14 cellular contexts compared by ENCODE assay signal in the genomic region with DNA sequence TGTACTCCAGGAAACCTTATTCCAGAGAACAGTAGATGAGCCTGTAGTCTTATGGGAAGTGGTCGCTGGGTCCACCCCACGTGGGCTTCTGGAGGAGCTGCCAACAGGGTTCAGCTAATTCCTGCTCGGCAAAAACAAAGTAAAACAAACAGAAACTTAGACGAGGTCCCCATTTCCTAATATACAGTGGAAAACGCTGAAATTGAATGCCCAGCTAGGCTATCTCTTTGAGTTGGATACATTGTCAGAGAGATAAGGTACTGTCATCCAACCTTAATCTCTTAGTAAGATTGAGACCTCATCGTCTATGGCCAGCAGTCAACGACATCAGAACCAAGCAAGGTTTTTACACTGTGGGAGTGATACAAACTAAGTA. TPM values are rescaled to one million over a fixed set of nuclear protein-coding genes. Genes with fewer than 3 reads are reported as not detected.
DNase-seq lines count a peak whose midpoint lies in the region; ATAC-seq and TF ChIP-seq lines count a peak whose summit lies in the region.
"Had no signal": no experiment of that assay in that cellular context is flagged by ENCODE, and none has a peak within 500 bp of the region (broad histone marks: within the 10 kb centered on the region; RNA-seq: fewer than 3 reads in every experiment).

No MANE protein-coding gene starts in this region.

- no peaks in the 10 kb centered on the region for H3K9me3 ChIP-seq in SK-N-MC (ENCODE audit: low read depth, low read length)
- H3K9me3 ChIP-seq: MG63 had no signal

- intact Hi-C loops in activated CD8-positive, alpha-beta T cell treated with anti-CD3 and anti-CD28 coated beads for 36 hours (cut with micrococcal nuclease), result loop anchor here (5.0 kb wide), 1 partner anchor 43 kb away; no protein-coding TSS in a partner anchor

- ATAC-seq in activated CD8-positive, alpha-beta T cell treated with anti-CD3 and anti-CD28 coated beads for 36 hours, result no peak
- ATAC-seq in activated CD8-positive, alpha-beta T cell treated with anti-CD3 and anti-CD28 coated beads, Interleukin-2, amount 10 ng/mL, durations not matched to agents 7 days and 5 days, result no peak
- ATAC-seq in stimulated activated effector memory CD8-positive, alpha-beta T cell treated with anti-CD3 and anti-CD28 coated beads, Interleukin-12 subunit alpha, Interleukin-12 subunit beta, amount 100 ng/mL, for 72 hours, result no peak
- no peak for ATAC-seq in activated naive CD4-positive, alpha-beta T cell treated with anti-CD3 and anti-CD28 coated beads, Interleukin-2, amount 50 U/mL, for 72 hours

- no peak overlapping the region for H3K27ac ChIP-seq in SK-N-MC

- peak overlapping the region; percentile 88; the same call in 1 of the 2 replicates for H3K4me3 ChIP-seq in SK-N-MC
- H3K4me3 ChIP-seq in foreskin fibroblast (ENCODE audit: low read depth in 1 of 2, low read length in 2 of 2), result peak overlapping the region; percentile 55 to 78
- H3K4me3 ChIP-seq: MG63 had no signal

- no peaks in the 10 kb centered on the region for H3K36me3 Mint-ChIP-seq in activated CD8-positive, alpha-beta T cell treated with anti-CD3 and anti-CD28 coated beads for 36 hours (ENCODE audit: low read depth)
- no peaks in the 10 kb centered on the region for H3K36me3 Mint-ChIP-seq in activated CD8-positive, alpha-beta T cell treated with anti-CD3 and anti-CD28 coated beads, Interleukin-2, amount 10 ng/mL, durations not matched to agents 7 days and 5 days (ENCODE audit: low read depth)
- H3K36me3 Mint-ChIP-seq in stimulated activated effector memory CD8-positive, alpha-beta T cell treated with anti-CD3 and anti-CD28 coated beads, Interleukin-12 subunit alpha, Interleukin-12 subunit beta, amount 100 ng/mL, for 72 hours, result no peaks in the 10 kb centered on the region
- peaks cover 6 to 15% of the 10 kb centered on the region in 2 donors for H3K36me3 Mint-ChIP-seq in activated naive CD4-positive, alpha-beta T cell treated with anti-CD3 and anti-CD28 coated beads, Interleukin-2, amount 50 U/mL, for 72 hours

- no peaks in the 10 kb centered on the region for H3K36me3 ChIP-seq in SK-N-MC (ENCODE audit: insufficient read depth, low read length)
- H3K36me3 ChIP-seq: MG63 had no signal

- POLR2A ChIA-PET in activated CD8-positive, alpha-beta T cell treated with anti-CD3 and anti-CD28 coated beads for 36 hours (lab: Charles Lee), result interaction anchor here (1.2 kb wide), 1 partner anchor 8 kb away, joined by 4 read pairs; no protein-coding TSS in a partner anchor
- POLR2A ChIA-PET in activated CD8-positive, alpha-beta T cell treated with anti-CD3 and anti-CD28 coated beads, Interleukin-2, amount 10 ng/mL, durations not matched to agents 7 days and 5 days (lab: Charles Lee), result interaction anchor here (1.4 kb wide), 1 partner anchor 398 kb away, joined by 3 read pairs; no protein-coding TSS in a partner anchor

- no peak for DNase-seq in activated CD8-positive, alpha-beta T cell treated with anti-CD3 and anti-CD28 coated beads for 36 hours
- DNase-seq in activated CD8-positive, alpha-beta T cell treated with anti-CD3 and anti-CD28 coated beads, Interleukin-2, amount 10 ng/mL, durations not matched to agents 7 days and 5 days, result no peak
- DNase-seq in SK-N-MC (ENCODE audit: low read depth, low spot score) (no peak), foreskin fibroblast (no peak), CD1c-positive myeloid dendritic cell (ENCODE audit: extremely low spot score) (no peak), HCEC 1CT (no peak)
- no peak for DNase-seq in stimulated activated effector memory CD8-positive, alpha-beta T cell treated with anti-CD3 and anti-CD28 coated beads, Interleukin-12 subunit alpha, Interleukin-12 subunit beta, amount 100 ng/mL, for 72 hours (ENCODE audit: low spot score in 2 of 2)
- DNase-seq in activated naive CD4-positive, alpha-beta T cell treated with anti-CD3 and anti-CD28 coated beads, Interleukin-2, amount 50 U/mL, for 72 hours (ENCODE audit: low spot score in 2 of 2), result no peak
- DNase-seq: activated T-cell treated with anti-CD3 and anti-CD28 coated beads for 4 hours; DMS 273 treated with DMSO at 0.1 percent for 48 hours; effector memory CD4-positive, alpha-beta T cell; MG63; NCI-H226; nephron progenitor cell had no signal

- peak overlapping the region; percentile 77 for H3K4me3 Mint-ChIP-seq in activated CD8-positive, alpha-beta T cell treated with anti-CD3 and anti-CD28 coated beads for 36 hours
- no peak overlapping the region for H3K4me3 Mint-ChIP-seq in activated CD8-positive, alpha-beta T cell treated with anti-CD3 and anti-CD28 coated beads, Interleukin-2, amount 10 ng/mL, durations not matched to agents 7 days and 5 days
- H3K4me3 Mint-ChIP-seq in stimulated activated effector memory CD8-positive, alpha-beta T cell treated with anti-CD3 and anti-CD28 coated beads, Interleukin-12 subunit alpha, Interleukin-12 subunit beta, amount 100 ng/mL, for 72 hours, result peak overlapping the region; percentile 75

- no peak overlapping the region for H3K9ac ChIP-seq in SK-N-MC (ENCODE audit: insufficient read length)

- H3K4me1 Mint-ChIP-seq in activated CD8-positive, alpha-beta T cell treated with anti-CD3 and anti-CD28 coated beads for 36 hours (ENCODE audit: low read depth), result peaks cover 27% of the 10 kb centered on the region
- peaks cover 15% of the 10 kb centered on the region for H3K4me1 Mint-ChIP-seq in activated CD8-positive, alpha-beta T cell treated with anti-CD3 and anti-CD28 coated beads, Interleukin-2, amount 10 ng/mL, durations not matched to agents 7 days and 5 days (ENCODE audit: low read depth)
- peaks cover 33% of the 10 kb centered on the region for H3K4me1 Mint-ChIP-seq in stimulated activated effector memory CD8-positive, alpha-beta T cell treated with anti-CD3 and anti-CD28 coated beads, Interleukin-12 subunit alpha, Interleukin-12 subunit beta, amount 100 ng/mL, for 72 hours

- H3K9me3 Mint-ChIP-seq in activated CD8-positive, alpha-beta T cell treated with anti-CD3 and anti-CD28 coated beads for 36 hours, result no peaks in the 10 kb centered on the region
- H3K9me3 Mint-ChIP-seq in activated CD8-positive, alpha-beta T cell treated with anti-CD3 and anti-CD28 coated beads, Interleukin-2, amount 10 ng/mL, durations not matched to agents 7 days and 5 days (ENCODE audit: insufficient read depth), result no peaks in the 10 kb centered on the region
- H3K9me3 Mint-ChIP-seq in stimulated activated effector memory CD8-positive, alpha-beta T cell treated with anti-CD3 and anti-CD28 coated beads, Interleukin-12 subunit alpha, Interleukin-12 subunit beta, amount 100 ng/mL, for 72 hours, result no peaks in the 10 kb centered on the region
- no peaks in the 10 kb centered on the region for H3K9me3 Mint-ChIP-seq in activated naive CD4-positive, alpha-beta T cell treated with anti-CD3 and anti-CD28 coated beads, Interleukin-2, amount 50 U/mL, for 72 hours
- H3K9me3 Mint-ChIP-seq: nephron progenitor cell had no signal

- no peak for TF ChIP-seq CTCF in activated CD8-positive, alpha-beta T cell treated with anti-CD3 and anti-CD28 coated beads for 36 hours (IDR thresholded peaks at IDR 0.05)
- TF ChIP-seq CTCF in foreskin fibroblast (IDR thresholded peaks at IDR 0.05; ENCODE audit: low read depth, low read length), result no peak

- H3K27ac Mint-ChIP-seq in activated CD8-positive, alpha-beta T cell treated with anti-CD3 and anti-CD28 coated beads for 36 hours, result no peak overlapping the region
- no peak overlapping the region for H3K27ac Mint-ChIP-seq in activated CD8-positive, alpha-beta T cell treated with anti-CD3 and anti-CD28 coated beads, Interleukin-2, amount 10 ng/mL, durations not matched to agents 7 days and 5 days
- no peak overlapping the region for H3K27ac Mint-ChIP-seq in stimulated activated effector memory CD8-positive, alpha-beta T cell treated with anti-CD3 and anti-CD28 coated beads, Interleukin-12 subunit alpha, Interleukin-12 subunit beta, amount 100 ng/mL, for 72 hours
- H3K27ac Mint-ChIP-seq in activated naive CD4-positive, alpha-beta T cell treated with anti-CD3 and anti-CD28 coated beads, Interleukin-2, amount 50 U/mL, for 72 hours, result no peak overlapping the region
- H3K27ac Mint-ChIP-seq: nephron progenitor cell had no signal

- H3K27me3 Mint-ChIP-seq in activated CD8-positive, alpha-beta T cell treated with anti-CD3 and anti-CD28 coated beads for 36 hours, result peaks cover 38% of the 10 kb centered on the region
- peaks cover 43% of the 10 kb centered on the region for H3K27me3 Mint-ChIP-seq in activated CD8-positive, alpha-beta T cell treated with anti-CD3 and anti-CD28 coated beads, Interleukin-2, amount 10 ng/mL, durations not matched to agents 7 days and 5 days (ENCODE audit: low read depth)

- CTCF ChIA-PET in activated CD8-positive, alpha-beta T cell treated with anti-CD3 and anti-CD28 coated beads for 36 hours (lab: Charles Lee), result no interaction called here
- CTCF ChIA-PET in activated CD8-positive, alpha-beta T cell treated with anti-CD3 and anti-CD28 coated beads, Interleukin-2, amount 10 ng/mL, durations not matched to agents 7 days and 5 days (lab: Charles Lee), result no interaction called here

RNA-seq across cellular contexts. Expression of gene EMILIN2, which starts 2.1 kb away (rescaled TPM):
- total RNA-seq in activated CD8-positive, alpha-beta T cell treated with anti-CD3 and anti-CD28 coated beads for 36 hours, result 10 to 100 TPM; 17.3 to 19.4 TPM
- total RNA-seq in activated CD8-positive, alpha-beta T cell treated with anti-CD3 and anti-CD28 coated beads, Interleukin-2, amount 10 ng/mL, durations not matched to agents 7 days and 5 days, result 10 to 100 TPM; 32.7 to 34.6 TPM
- total RNA-seq in activated naive CD4-positive, alpha-beta T cell treated with anti-CD3 and anti-CD28 coated beads, Interleukin-2, amount 50 U/mL, for 72 hours, result 10 to 100 TPM; 13.0 to 24.4 TPM
